In genomic region chr1:82013702-82014101, GRCh38 we compare ENCODE assay signal across 22 cellular contexts.
"Had no signal": no experiment of that assay in that cellular context is flagged by ENCODE, and none has a peak within 500 bp of the region (broad histone marks: within the 10 kb centered on the region; RNA-seq: fewer than 3 reads in every experiment).

No MANE protein-coding gene starts in this region.

- H3K27ac Mint-ChIP-seq: activated CD4-positive, alpha-beta T cell treated with anti-CD3 and anti-CD28 coated beads, Interleukin-2, amount 10 ng/mL, durations not matched to agents 7 days and 5 days; activated CD8-positive, alpha-beta T cell treated with anti-CD3 and anti-CD28 coated beads, Interleukin-2, amount 10 ng/mL, durations not matched to agents 7 days and 5 days; mesothelial cell of epicardium; natural killer cell treated with Interleukin-12 subunit alpha and Interleukin-12 subunit beta and Interleukin-15 and Interleukin-18, amount 100 ng/mL, for 72 hours; stimulated activated memory B cell treated with anti-CD40 and anti-IgM and Interleukin-4, amounts not matched to agents 10 μg/mL and 1 μg/mL and 100 μg/mL, for 72 hours had no signal

- DNase-seq: activated CD4-positive, alpha-beta T cell treated with anti-CD3 and anti-CD28 coated beads, Interleukin-2, amount 10 ng/mL, durations not matched to agents 7 days and 5 days; activated CD8-positive, alpha-beta T cell treated with anti-CD3 and anti-CD28 coated beads, Interleukin-2, amount 10 ng/mL, durations not matched to agents 7 days and 5 days; activated effector memory CD4-positive, alpha-beta T cell treated with Interleukin-2 at 50 U/mL for 16 hours; activated naive CD4-positive, alpha-beta T cell treated with anti-CD3 and anti-CD28 coated beads, Interleukin-2, amount 50 U/mL, for 16 hours; activated T-cell treated with anti-CD3 and anti-CD28 coated beads, Interleukin-2, amount 50 U/mL, for 4 hours; foreskin fibroblast; glutamatergic neuron; hypothalamus; islet precursor cell; left colon; nucleus accumbens; right cardiac atrium; stimulated activated CD4-positive, alpha-beta T cell treated with anti-CD3 and anti-CD28 coated beads, Interleukin-4, amount 100 ng/mL, for 4 hours; T-helper 1 cell; T-helper 9 cell had no signal

- H3K27ac ChIP-seq: cardiac muscle cell, skin epidermis had no signal

- H3K27me3 Mint-ChIP-seq: activated CD4-positive, alpha-beta T cell treated with anti-CD3 and anti-CD28 coated beads, Interleukin-2, amount 10 ng/mL, durations not matched to agents 7 days and 5 days; natural killer cell treated with Interleukin-12 subunit alpha and Interleukin-12 subunit beta and Interleukin-15 and Interleukin-18, amount 100 ng/mL, for 72 hours; stimulated activated memory B cell treated with anti-CD40 and anti-IgM and Interleukin-4, amounts not matched to agents 10 μg/mL and 1 μg/mL and 100 μg/mL, for 72 hours had no signal

- ATAC-seq: activated CD4-positive, CD25-positive, alpha-beta regulatory T cell treated with anti-CD3 and anti-CD28 coated beads, Interleukin-2, amount 50 U/mL, for 24 hours; activated CD8-positive, alpha-beta T cell treated with anti-CD3 and anti-CD28 coated beads, Interleukin-2, amount 10 ng/mL, durations not matched to agents 7 days and 5 days; activated T-cell treated with anti-CD3 and anti-CD28 coated beads, Interleukin-2, amount 50 U/mL, for 4 hours; left colon; natural killer cell treated with Interleukin-12 subunit alpha and Interleukin-12 subunit beta and Interleukin-15 and Interleukin-18, amount 100 ng/mL, for 72 hours; right cardiac atrium; stimulated activated memory B cell treated with anti-CD40 and anti-IgM and Interleukin-4, amounts not matched to agents 10 μg/mL and 1 μg/mL and 100 μg/mL, for 72 hours had no signal

- H3K36me3 Mint-ChIP-seq: mesothelial cell of epicardium; natural killer cell treated with Interleukin-12 subunit alpha and Interleukin-12 subunit beta and Interleukin-15 and Interleukin-18, amount 100 ng/mL, for 72 hours; stimulated activated memory B cell treated with anti-CD40 and anti-IgM and Interleukin-4, amounts not matched to agents 10 μg/mL and 1 μg/mL and 100 μg/mL, for 72 hours had no signal

- H3K4me1 Mint-ChIP-seq: activated CD4-positive, alpha-beta T cell treated with anti-CD3 and anti-CD28 coated beads, Interleukin-2, amount 10 ng/mL, durations not matched to agents 7 days and 5 days; mesothelial cell of epicardium; stimulated activated memory B cell treated with anti-CD40 and anti-IgM and Interleukin-4, amounts not matched to agents 10 μg/mL and 1 μg/mL and 100 μg/mL, for 72 hours had no signal

- H3K9me3 Mint-ChIP-seq: activated CD4-positive, alpha-beta T cell treated with anti-CD3 and anti-CD28 coated beads, Interleukin-2, amount 10 ng/mL, durations not matched to agents 7 days and 5 days; mesothelial cell of epicardium; stimulated activated memory B cell treated with anti-CD40 and anti-IgM and Interleukin-4, amounts not matched to agents 10 μg/mL and 1 μg/mL and 100 μg/mL, for 72 hours had no signal

- H3K27me3 ChIP-seq: cardiac muscle cell had no signal

- H3K4me3 Mint-ChIP-seq: activated CD4-positive, alpha-beta T cell treated with anti-CD3 and anti-CD28 coated beads, Interleukin-2, amount 10 ng/mL, durations not matched to agents 7 days and 5 days; activated CD8-positive, alpha-beta T cell treated with anti-CD3 and anti-CD28 coated beads, Interleukin-2, amount 10 ng/mL, durations not matched to agents 7 days and 5 days; activated T-cell treated with anti-CD3 and anti-CD28 coated beads, Interleukin-2, amount 50 U/mL, for 4 hours; mesothelial cell of epicardium; natural killer cell treated with Interleukin-12 subunit alpha and Interleukin-12 subunit beta and Interleukin-15 and Interleukin-18, amount 100 ng/mL, for 72 hours; stimulated activated memory B cell treated with anti-CD40 and anti-IgM and Interleukin-4, amounts not matched to agents 10 μg/mL and 1 μg/mL and 100 μg/mL, for 72 hours had no signal

- H3K4me3 ChIP-seq: cardiac muscle cell, lung, skin epidermis had no signal

- H3K36me3 ChIP-seq: cardiac muscle cell had no signal
